19 cellular contexts compared by ENCODE assay signal in the genomic region with DNA sequence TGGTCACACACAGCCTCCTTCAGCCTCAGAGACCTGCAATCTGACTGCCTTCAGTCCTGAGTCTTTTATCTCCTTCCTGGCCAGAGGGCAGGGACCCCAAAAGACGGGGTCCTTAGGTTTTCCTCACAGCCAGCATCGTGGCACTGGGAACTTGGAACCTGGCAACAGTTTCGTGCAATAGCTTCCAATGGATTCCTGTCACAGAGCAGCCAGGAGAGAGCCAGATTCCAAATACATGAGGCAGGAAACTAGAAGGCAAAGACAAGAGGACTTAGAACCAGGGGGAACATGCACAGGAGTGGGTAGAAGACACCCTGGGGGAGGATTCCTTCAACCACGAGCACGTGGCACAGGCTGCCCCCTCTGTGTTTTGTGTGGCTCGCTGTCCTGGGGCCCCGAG. TPM values are rescaled to one million over a fixed set of nuclear protein-coding genes. Genes with fewer than 3 reads are reported as not detected.
"Had no signal": no experiment of that assay in that cellular context is flagged by ENCODE, and none has a peak within 500 bp of the region (broad histone marks: within the 10 kb centered on the region; RNA-seq: fewer than 3 reads in every experiment).

No MANE protein-coding gene starts in this region.

- H3K9me3 ChIP-seq: lower lobe of right lung, mucosa of descending colon had no signal

- H3K4me3 Mint-ChIP-seq: activated CD4-positive, alpha-beta T cell treated with anti-CD3 and anti-CD28 coated beads, Interleukin-2, amount 10 ng/mL, durations not matched to agents 7 days and 5 days; activated naive CD4-positive, alpha-beta T cell treated with anti-CD3 and anti-CD28 coated beads, Interleukin-2, amount 10 ng/mL, durations not matched to agents 7 days and 5 days; activated T-helper 17 cell treated with anti-CD3 and anti-CD28 coated beads, Interleukin-2, amount 50 U/mL, for 72 hours; central memory CD8-positive, alpha-beta T cell; natural killer cell had no signal

- H2AFZ ChIP-seq: hepatocyte had no signal

- H3K36me3 Mint-ChIP-seq: activated naive CD4-positive, alpha-beta T cell treated with anti-CD3 and anti-CD28 coated beads, Interleukin-2, amount 10 ng/mL, durations not matched to agents 7 days and 5 days; natural killer cell had no signal

- H3K4me1 ChIP-seq: lower lobe of right lung had no signal

- H3K9me3 Mint-ChIP-seq: activated CD4-positive, alpha-beta T cell treated with anti-CD3 and anti-CD28 coated beads, Interleukin-2, amount 10 ng/mL, durations not matched to agents 7 days and 5 days; activated naive CD4-positive, alpha-beta T cell treated with anti-CD3 and anti-CD28 coated beads, Interleukin-2, amount 10 ng/mL, durations not matched to agents 7 days and 5 days; activated T-helper 17 cell treated with anti-CD3 and anti-CD28 coated beads, Interleukin-2, amount 50 U/mL, for 72 hours; central memory CD8-positive, alpha-beta T cell; natural killer cell had no signal

- H3K4me2 ChIP-seq: hepatocyte had no signal

- H3K27ac ChIP-seq: epithelial cell of prostate, hepatocyte, lower lobe of right lung had no signal

- H3K4me3 ChIP-seq: hepatocyte, lower lobe of right lung, mucosa of descending colon had no signal

- H3K4me1 Mint-ChIP-seq: activated CD4-positive, alpha-beta T cell treated with anti-CD3 and anti-CD28 coated beads, Interleukin-2, amount 10 ng/mL, durations not matched to agents 7 days and 5 days; activated naive CD4-positive, alpha-beta T cell treated with anti-CD3 and anti-CD28 coated beads, Interleukin-2, amount 10 ng/mL, durations not matched to agents 7 days and 5 days; activated T-helper 17 cell treated with anti-CD3 and anti-CD28 coated beads, Interleukin-2, amount 50 U/mL, for 72 hours; central memory CD8-positive, alpha-beta T cell; natural killer cell had no signal

- H3K27me3 ChIP-seq: hepatocyte had no signal

- H3K36me3 ChIP-seq: lower lobe of right lung had no signal

- H3K79me2 ChIP-seq: hepatocyte had no signal

- H3K27ac Mint-ChIP-seq: activated CD4-positive, alpha-beta T cell treated with anti-CD3 and anti-CD28 coated beads, Interleukin-2, amount 10 ng/mL, durations not matched to agents 7 days and 5 days; activated naive CD4-positive, alpha-beta T cell treated with anti-CD3 and anti-CD28 coated beads, Interleukin-2, amount 10 ng/mL, durations not matched to agents 7 days and 5 days; activated T-helper 17 cell treated with anti-CD3 and anti-CD28 coated beads, Interleukin-2, amount 50 U/mL, for 72 hours; natural killer cell had no signal

- DNase-seq: activated CD4-positive, alpha-beta T cell treated with anti-CD3 and anti-CD28 coated beads, Interleukin-2, amount 10 ng/mL, durations not matched to agents 7 days and 5 days; activated CD4-positive, CD25-positive, alpha-beta regulatory T cell; activated CD8-positive, alpha-beta memory T cell treated with anti-CD3 and anti-CD28 coated beads for 24 hours; activated naive CD4-positive, alpha-beta T cell treated with anti-CD3 and anti-CD28 coated beads, Interleukin-2, amount 10 ng/mL, durations not matched to agents 7 days and 5 days; effector memory CD4-positive, alpha-beta T cell; kidney glomerular epithelial cell; lower lobe of right lung; mucosa of descending colon; natural killer cell; nucleus accumbens; stimulated activated CD4-positive, alpha-beta T cell treated with anti-CD3 and anti-CD28 coated beads, Interleukin-2, amount 100 ng/mL, for 48 hours; stimulated activated naive CD8-positive, alpha-beta T cell treated with anti-CD3 and anti-CD28 coated beads, Interleukin-15, Interleukin-2, amounts not matched to agents 100 U/mL and 50 U/mL, for 24 hours; T-helper 2 cell had no signal

RNA-seq across cellular contexts. Expression of a gene that starts 48.6 kb away (rescaled TPM):
- total RNA-seq: activated T-helper 17 cell treated with anti-CD3 and anti-CD28 coated beads, Interleukin-2, amount 50 U/mL, for 72 hours; hepatocyte; lower lobe of right lung; natural killer cell; sciatic nerve; temporal lobe had no signal
- polyA plus RNA-seq: hepatocyte had no signal
